ENCODE assay signal across 29 cellular contexts in genomic region chr3:132071043-132071442, GRCh38. TPM values are rescaled to one million over a fixed set of nuclear protein-coding genes. Genes with fewer than 3 reads are reported as not detected.
DNase-seq lines count a peak whose midpoint lies in the region; TF ChIP-seq lines count a peak whose summit lies in the region.
"Had no signal": no experiment of that assay in that cellular context is flagged by ENCODE, and none has a peak within 500 bp of the region (broad histone marks: within the 10 kb centered on the region; RNA-seq: fewer than 3 reads in every experiment).

No MANE protein-coding gene starts in this region.

- H3K36me3 Mint-ChIP-seq in MCF 10A (ENCODE audit: insufficient read depth, unreplicated experiment) (no peaks in the 10 kb centered on the region), osteocyte (ENCODE audit: unreplicated experiment) (no peaks in the 10 kb centered on the region)
- H3K36me3 Mint-ChIP-seq: activated naive CD8-positive, alpha-beta T cell treated with anti-CD3 and anti-CD28 coated beads, Interleukin-2, amount 10 ng/mL, durations not matched to agents 7 days and 5 days; immature natural killer cell had no signal

- TF ChIP-seq CTCF in MCF 10A (IDR thresholded peaks at IDR 0.05; ENCODE audit: unreplicated experiment) (no peak), mammary epithelial cell (conservative IDR thresholded peaks at IDR 0.05 in 1 of 2, IDR thresholded peaks at IDR 0.05 in 1 of 2; ENCODE audit: extremely low read depth in 1 of 2, insufficient read depth in 1 of 2, low read depth in 1 of 2, low read length in 2 of 2) (no peak), stomach (IDR thresholded peaks at IDR 0.05) (no peak), osteocyte (IDR thresholded peaks at IDR 0.05) (no peak)

- H3K27ac ChIP-seq in mammary epithelial cell (ENCODE audit: insufficient read depth, low read depth, low read length): no peak overlapping the region
- no peak overlapping the region for H3K27ac ChIP-seq in stomach
- no peak overlapping the region for H3K27ac ChIP-seq in effector memory CD4-positive, alpha-beta T cell (ENCODE audit: insufficient read depth, low read length, poor library complexity, severe bottlenecking)
- H3K27ac ChIP-seq: BLaER1 treated with 17β-estradiol and CSF1 and Interleukin-3, amounts not matched to agents 10 nM and 100 nM; heart right ventricle; left ventricle myocardium inferior; pancreas; thoracic aorta; vagina had no signal

- no peak overlapping the region for H3K9ac ChIP-seq in mammary epithelial cell (ENCODE audit: insufficient read depth, low read length)
- H3K9ac ChIP-seq: BLaER1 treated with 17β-estradiol and CSF1 and Interleukin-3, amounts not matched to agents 10 nM and 100 nM had no signal

- no peaks in the 10 kb centered on the region for H3K9me3 Mint-ChIP-seq in MCF 10A (ENCODE audit: unreplicated experiment)
- no peaks in the 10 kb centered on the region for H3K9me3 Mint-ChIP-seq in osteocyte (ENCODE audit: unreplicated experiment)
- H3K9me3 Mint-ChIP-seq: activated naive CD8-positive, alpha-beta T cell treated with anti-CD3 and anti-CD28 coated beads, Interleukin-2, amount 10 ng/mL, durations not matched to agents 7 days and 5 days; immature natural killer cell; nephron had no signal

- H3K36me3 ChIP-seq in mammary epithelial cell (ENCODE audit: insufficient read depth, low read length) (no peaks in the 10 kb centered on the region), H7 (replicated peaks; ENCODE audit: control insufficient read depth, insufficient read depth, low read length) (no peaks in the 10 kb centered on the region), stomach (no peaks in the 10 kb centered on the region)
- no peaks in the 10 kb centered on the region for H3K36me3 ChIP-seq in effector memory CD4-positive, alpha-beta T cell (ENCODE audit: control insufficient read depth, insufficient read depth, low read length)
- H3K36me3 ChIP-seq: BLaER1 treated with 17β-estradiol and CSF1 and Interleukin-3, amounts not matched to agents 10 nM and 100 nM; heart right ventricle; left ventricle myocardium inferior; pancreas; thoracic aorta; vagina had no signal

- H3K27me3 ChIP-seq in mammary epithelial cell (ENCODE audit: insufficient read depth, low read length): no peaks in the 10 kb centered on the region
- H3K27me3 ChIP-seq in H7 (ENCODE audit: control insufficient read depth, insufficient read depth, low read length): peaks cover 21% of the 10 kb centered on the region
- H3K27me3 ChIP-seq in stomach: no peaks in the 10 kb centered on the region
- no peaks in the 10 kb centered on the region for H3K27me3 ChIP-seq in effector memory CD4-positive, alpha-beta T cell (replicated peaks; ENCODE audit: control insufficient read depth, insufficient read depth, low read length, poor library complexity, severe bottlenecking)
- H3K27me3 ChIP-seq: BLaER1 treated with 17β-estradiol and CSF1 and Interleukin-3, amounts not matched to agents 10 nM and 100 nM; heart right ventricle; pancreas; vagina had no signal

- H3K4me1 Mint-ChIP-seq in MCF 10A (ENCODE audit: insufficient read depth, unreplicated experiment) (no peaks in the 10 kb centered on the region), osteocyte (ENCODE audit: unreplicated experiment) (no peaks in the 10 kb centered on the region)
- H3K4me1 Mint-ChIP-seq: activated naive CD8-positive, alpha-beta T cell treated with anti-CD3 and anti-CD28 coated beads, Interleukin-2, amount 10 ng/mL, durations not matched to agents 7 days and 5 days; immature natural killer cell; nephron had no signal

- no peak for TF ChIP-seq POLR2A in stomach (IDR thresholded peaks at IDR 0.05)

- H3K27me3 Mint-ChIP-seq in MCF 10A (ENCODE audit: insufficient read depth, unreplicated experiment) (no peaks in the 10 kb centered on the region), osteocyte (ENCODE audit: unreplicated experiment) (peaks cover 11% of the 10 kb centered on the region)
- H3K27me3 Mint-ChIP-seq: activated naive CD8-positive, alpha-beta T cell treated with anti-CD3 and anti-CD28 coated beads, Interleukin-2, amount 10 ng/mL, durations not matched to agents 7 days and 5 days had no signal

- no peak for TF ChIP-seq EP300 in stomach (IDR thresholded peaks at IDR 0.05)

- no peaks in the 10 kb centered on the region for H3K4me1 ChIP-seq in mammary epithelial cell (ENCODE audit: insufficient read depth, low read length)
- no peaks in the 10 kb centered on the region for H3K4me1 ChIP-seq in stomach
- H3K4me1 ChIP-seq in effector memory CD4-positive, alpha-beta T cell (ENCODE audit: control insufficient read depth, insufficient read depth, low read length, poor library complexity, severe bottlenecking): no peaks in the 10 kb centered on the region
- H3K4me1 ChIP-seq: BLaER1 treated with 17β-estradiol and CSF1 and Interleukin-3, amounts not matched to agents 10 nM and 100 nM; heart right ventricle; left ventricle myocardium inferior; pancreas; vagina had no signal

- H2AFZ ChIP-seq in mammary epithelial cell (ENCODE audit: low read depth, low read length): no peak overlapping the region

- CTCF ChIA-PET in MCF 10A (lab: Yijun Ruan, JAX) (interaction anchor here (1.1 to 1.9 kb wide), 4 partner anchors 10 to 123 kb away, joined by 3 to 11 read pairs (median 4); no protein-coding TSS in a partner anchor), mammary epithelial cell (lab: Charles Lee; ENCODE audit: low non-redundant PET) (no interaction called here)

- no peak overlapping the region for H3K4me2 ChIP-seq in mammary epithelial cell (ENCODE audit: insufficient read depth, low read depth, low read length)
- H3K4me2 ChIP-seq: BLaER1 treated with 17β-estradiol and CSF1 and Interleukin-3, amounts not matched to agents 10 nM and 100 nM had no signal

- H3K9me3 ChIP-seq in mammary epithelial cell (replicated peaks; ENCODE audit: insufficient read depth, low read length) (no peaks in the 10 kb centered on the region), stomach (no peaks in the 10 kb centered on the region)
- no peaks in the 10 kb centered on the region for H3K9me3 ChIP-seq in effector memory CD4-positive, alpha-beta T cell (ENCODE audit: control insufficient read depth, low read length)
- H3K9me3 ChIP-seq: BLaER1 treated with 17β-estradiol and CSF1 and Interleukin-3, amounts not matched to agents 10 nM and 100 nM; heart right ventricle; left ventricle myocardium inferior; pancreas; thoracic aorta; vagina had no signal

- H3K4me3 ChIP-seq in mammary epithelial cell (replicated peaks in 1 of 3; ENCODE audit: insufficient read depth in 1 of 3, low read depth in 2 of 3, low read length in 3 of 3): no peak overlapping the region
- H3K4me3 ChIP-seq in H7 (ENCODE audit: insufficient read depth, low read depth, low read length): no peak overlapping the region
- H3K4me3 ChIP-seq in stomach: no peak overlapping the region
- no peak overlapping the region for H3K4me3 ChIP-seq in effector memory CD4-positive, alpha-beta T cell (ENCODE audit: insufficient read depth, low read depth, low read length, poor library complexity, severe bottlenecking)
- H3K4me3 ChIP-seq: BLaER1 treated with 17β-estradiol and CSF1 and Interleukin-3, amounts not matched to agents 10 nM and 100 nM; heart right ventricle; left ventricle myocardium inferior; pancreas; thoracic aorta; vagina had no signal

- no peaks in the 10 kb centered on the region for H3K79me2 ChIP-seq in mammary epithelial cell (ENCODE audit: insufficient read depth, low read length)

- DNase-seq in MCF 10A (ENCODE audit: unreplicated experiment) (peak; percentile 39), mammary epithelial cell (no peak), H7 (peak; percentile 14), RPMI8226 (peak; percentile 12), stomach (peak; percentile 27), Ammon's horn (ENCODE audit: low spot score) (no peak), osteocyte (ENCODE audit: extremely low spot score, unreplicated experiment) (no peak)
- DNase-seq in effector memory CD4-positive, alpha-beta T cell: no peak
- DNase-seq: ACHN; activated CD4-positive, CD25-positive, alpha-beta regulatory T cell treated with anti-CD3 and anti-CD28 coated beads, Interleukin-2, amount 50 U/mL, for 72 hours; activated CD8-positive, alpha-beta T cell treated with anti-CD3 and anti-CD28 coated beads, Interleukin-2, amount 10 ng/mL, durations not matched to agents 7 days and 5 days; activated effector memory CD4-positive, alpha-beta T cell treated with anti-CD3 and anti-CD28 coated beads, Interleukin-2, amount 50 U/mL, for 16 hours; activated naive CD8-positive, alpha-beta T cell treated with anti-CD3 and anti-CD28 coated beads, Interleukin-2, amount 10 ng/mL, durations not matched to agents 7 days and 5 days; activated T-cell treated with anti-CD3 and anti-CD28 coated beads for 4 hours; immature natural killer cell; left ventricle myocardium inferior; NCI-H1930; NCI-H524 treated with DMSO at 0.1 percent for 48 hours; pancreas; stimulated activated CD4-positive, alpha-beta T cell treated with anti-CD3 and anti-CD28 coated beads, Interleukin-4, amount 100 ng/mL, for 4 hours; stimulated activated naive CD4-positive, alpha-beta T cell; T-helper 1 cell had no signal

- intact Hi-C loops in MCF 10A (cut with micrococcal nuclease) (no loop called here), mammary epithelial cell (cut with micrococcal nuclease) (no loop called here), stomach (cut with DNase I; ENCODE audit: low total_unique reads) (no loop called here)

- H3K27ac Mint-ChIP-seq in MCF 10A (ENCODE audit: low read depth, unreplicated experiment) (no peak overlapping the region), osteocyte (ENCODE audit: unreplicated experiment) (no peak overlapping the region)
- H3K27ac Mint-ChIP-seq: activated CD8-positive, alpha-beta T cell treated with anti-CD3 and anti-CD28 coated beads, Interleukin-2, amount 10 ng/mL, durations not matched to agents 7 days and 5 days; activated naive CD8-positive, alpha-beta T cell treated with anti-CD3 and anti-CD28 coated beads, Interleukin-2, amount 10 ng/mL, durations not matched to agents 7 days and 5 days; immature natural killer cell; nephron had no signal

- dilution Hi-C loops in mammary epithelial cell (cut with HindIII; ENCODE audit: low sequenced_read_pairs): loop anchor here (25.0 kb wide), 1 partner anchor 116 kb away; no protein-coding TSS in a partner anchor

- no TSS peak for BruUV-seq in MCF 10A (replicated peaks; lab: Mats Ljungman, UMichigan)
- no TSS peak for BruUV-seq in mammary epithelial cell (replicated peaks; lab: Mats Ljungman, UMichigan)

- in situ Hi-C loops in mammary epithelial cell (cut with MboI; ENCODE audit: low sequenced_read_pairs in 2 of 2): no loop called here

- H3K4me3 Mint-ChIP-seq in MCF 10A (ENCODE audit: unreplicated experiment): no peak overlapping the region
- H3K4me3 Mint-ChIP-seq in osteocyte (ENCODE audit: unreplicated experiment): no peak overlapping the region
- H3K4me3 Mint-ChIP-seq: activated CD8-positive, alpha-beta T cell treated with anti-CD3 and anti-CD28 coated beads, Interleukin-2, amount 10 ng/mL, durations not matched to agents 7 days and 5 days; activated naive CD8-positive, alpha-beta T cell treated with anti-CD3 and anti-CD28 coated beads, Interleukin-2, amount 10 ng/mL, durations not matched to agents 7 days and 5 days; immature natural killer cell; nephron had no signal

- no peaks in the 10 kb centered on the region for H4K20me1 ChIP-seq in mammary epithelial cell (ENCODE audit: insufficient read depth, low read length)
- H4K20me1 ChIP-seq: BLaER1 treated with 17β-estradiol and CSF1 and Interleukin-3, amounts not matched to agents 10 nM and 100 nM had no signal

- POLR2A ChIA-PET in MCF 10A (lab: Yijun Ruan, JAX): no interaction called here

RNA-seq across cellular contexts. Expression of gene CPNE4, which starts 36.2 kb away (rescaled TPM):
- not detected in 2 replicates for total RNA-seq in MCF 10A (2022)
- total RNA-seq in mammary epithelial cell: 1 to 10 TPM; 1.5 to 1.7 TPM
- 0.62 TPM for polyA plus RNA-seq in mammary epithelial cell
- polyA minus RNA-seq in mammary epithelial cell: not detected
- 0.55 and 0.83 TPM in 2 replicates for total RNA-seq in H7 (2014; rRNA removed; shearing (Covaris generic))
- 1 to 10 TPM; 1.6 to 8.9 (median 3.5) TPM for total RNA-seq in stomach
- polyA plus RNA-seq in stomach: under 1 TPM; 0.15 to 0.30 (median 0.25) TPM
- total RNA-seq in osteocyte: not detected in 2 replicates
- total RNA-seq: activated CD8-positive, alpha-beta T cell treated with anti-CD3 and anti-CD28 coated beads, Interleukin-2, amount 10 ng/mL, durations not matched to agents 7 days and 5 days; activated naive CD8-positive, alpha-beta T cell treated with anti-CD3 and anti-CD28 coated beads, Interleukin-2, amount 10 ng/mL, durations not matched to agents 7 days and 5 days; fibroblast of villous mesenchyme; SK-MEL-5 had no signal
- polyA plus RNA-seq: immature natural killer cell had no signal

Comparison
In these comparisons a context has a peak if more than half of its experiments do, and no peak if none do; other contexts are left out.
1. DNase-seq: peak in MCF 10A (single experiment), H7 (single experiment), RPMI8226 (single experiment) and stomach (single experiment); none in mammary epithelial cell (single experiment), effector memory CD4-positive, alpha-beta T cell (0 of 3), Ammon's horn (single experiment) and osteocyte (single experiment).